Comparison of ENCODE assay signal across 8 cellular contexts in genomic region chr6:161370882-161371281, GRCh38.
DNase-seq lines count a peak whose midpoint lies in the region; ATAC-seq and TF ChIP-seq lines count a peak whose summit lies in the region.

No MANE protein-coding gene starts in this region.

- H3K4me1 Mint-ChIP-seq in endodermal cell (peaks cover 2% of the 10 kb centered on the region), naive B cell (no peaks in the 10 kb centered on the region)
- H3K4me1 Mint-ChIP-seq in stimulated activated naive B cell treated with anti-CD40 and anti-IgM and Interleukin-4, amounts not matched to agents 10 μg/mL and 1 μg/mL and 100 μg/mL, for 72 hours: no peaks in the 10 kb centered on the region

- no peak overlapping the region for H3K4me3 Mint-ChIP-seq in endodermal cell
- H3K4me3 Mint-ChIP-seq in naive B cell: no peak overlapping the region
- H3K4me3 Mint-ChIP-seq in stimulated activated naive B cell treated with anti-CD40 and anti-IgM and Interleukin-4, amounts not matched to agents 10 μg/mL and 1 μg/mL and 100 μg/mL, for 72 hours: no peak overlapping the region

- no peaks in the 10 kb centered on the region for H3K4me1 ChIP-seq in endodermal cell (ENCODE audit: control insufficient read depth, insufficient read depth, low read length)

- peak; percentile 92 for ATAC-seq in GM19328 (IDR thresholded peaks at IDR 0.05; ENCODE audit: unreplicated experiment)
- peak; percentile 93 for ATAC-seq in HG03439 (IDR thresholded peaks at IDR 0.05; ENCODE audit: unreplicated experiment)
- peak; percentile 75 to 88 for ATAC-seq in naive B cell (ENCODE audit: low read depth in 2 of 2)
- peak; percentile 87 to 94 for ATAC-seq in stimulated activated naive B cell treated with anti-CD40 and anti-IgM and Interleukin-4, amounts not matched to agents 10 μg/mL and 1 μg/mL and 100 μg/mL, for 72 hours (replicated peaks)

- peak; percentile 98 for TF ChIP-seq CTCF in endodermal cell (conservative IDR thresholded peaks at IDR 0.05)

- no peaks in the 10 kb centered on the region for H3K36me3 ChIP-seq in endodermal cell (ENCODE audit: control insufficient read depth, insufficient read depth, low read length)

- no peak overlapping the region for H3K4me3 ChIP-seq in endodermal cell (ENCODE audit: low read length)

- H3K9me3 Mint-ChIP-seq in endodermal cell: no peaks in the 10 kb centered on the region
- H3K9me3 Mint-ChIP-seq in naive B cell: no peaks in the 10 kb centered on the region
- no peaks in the 10 kb centered on the region for H3K9me3 Mint-ChIP-seq in stimulated activated naive B cell treated with anti-CD40 and anti-IgM and Interleukin-4, amounts not matched to agents 10 μg/mL and 1 μg/mL and 100 μg/mL, for 72 hours

- H3K9ac ChIP-seq in endodermal cell (ENCODE audit: extremely low read depth, low read length, poor library complexity, severe bottlenecking): no peak overlapping the region

- H3K9me3 ChIP-seq in endodermal cell (ENCODE audit: control insufficient read depth, low read length): no peaks in the 10 kb centered on the region

- 51 to 53% methylated on average over 6 to 9 of the region's 9 CpGs for WGBS in endodermal cell (ENCODE audit: insufficient coverage in 1 of 2, insufficient read length in 1 of 2), 2 experiments

- no peaks in the 10 kb centered on the region for H3K36me3 Mint-ChIP-seq in endodermal cell (ENCODE audit: low read depth)
- no peaks in the 10 kb centered on the region for H3K36me3 Mint-ChIP-seq in naive B cell
- H3K36me3 Mint-ChIP-seq in stimulated activated naive B cell treated with anti-CD40 and anti-IgM and Interleukin-4, amounts not matched to agents 10 μg/mL and 1 μg/mL and 100 μg/mL, for 72 hours: no peaks in the 10 kb centered on the region

- no peak overlapping the region for H3K27ac ChIP-seq in endodermal cell (ENCODE audit: low read depth, low read length)

- DNase-seq in COLO668 (lab: John Stamatoyannopoulos, UW; ENCODE audit: unreplicated experiment): peak; percentile 38
- peak; percentile 75 for DNase-seq in NCI-H748 treated with DMSO at 0.1 percent for 48 hours (lab: John Stamatoyannopoulos, UW)
- DNase-seq in activated CD8-positive, alpha-beta memory T cell treated with anti-CD3 and anti-CD28 coated beads for 24 hours: peak; percentile 75
- DNase-seq in endodermal cell: peak; percentile 88
- DNase-seq in naive B cell: peak; percentile 45
- DNase-seq in stimulated activated naive B cell treated with anti-CD40 and anti-IgM and Interleukin-4, amounts not matched to agents 10 μg/mL and 1 μg/mL and 100 μg/mL, for 72 hours: peak; percentile 58

- H3K27me3 Mint-ChIP-seq in endodermal cell (ENCODE audit: insufficient read depth): no peaks in the 10 kb centered on the region
- H3K27me3 Mint-ChIP-seq in naive B cell: no peaks in the 10 kb centered on the region
- H3K27me3 Mint-ChIP-seq in stimulated activated naive B cell treated with anti-CD40 and anti-IgM and Interleukin-4, amounts not matched to agents 10 μg/mL and 1 μg/mL and 100 μg/mL, for 72 hours: no peaks in the 10 kb centered on the region

- H3K27ac Mint-ChIP-seq in endodermal cell (no peak overlapping the region), naive B cell (no peak overlapping the region)
- H3K27ac Mint-ChIP-seq in stimulated activated naive B cell treated with anti-CD40 and anti-IgM and Interleukin-4, amounts not matched to agents 10 μg/mL and 1 μg/mL and 100 μg/mL, for 72 hours: no peak overlapping the region

- H3K27me3 ChIP-seq in endodermal cell (ENCODE audit: control insufficient read depth, insufficient read depth, low read length, poor library complexity, severe bottlenecking): no peaks in the 10 kb centered on the region

Comparison
In these comparisons a context has a peak if more than half of its experiments do, and no peak if none do; other contexts are left out.
1. DNase-seq: peak in every context shown above with its lines; median percentile 88 in endodermal cell; 75 in NCI-H748 treated with DMSO at 0.1 percent for 48 hours; 75 in activated CD8-positive, alpha-beta memory T cell treated with anti-CD3 and anti-CD28 coated beads for 24 hours; 58 in stimulated activated naive B cell treated with anti-CD40 and anti-IgM and Interleukin-4, amounts not matched to agents 10 μg/mL and 1 μg/mL and 100 μg/mL, for 72 hours; 45 in naive B cell; 38 in COLO668.